18 cellular contexts compared by ENCODE assay signal in the genomic region with DNA sequence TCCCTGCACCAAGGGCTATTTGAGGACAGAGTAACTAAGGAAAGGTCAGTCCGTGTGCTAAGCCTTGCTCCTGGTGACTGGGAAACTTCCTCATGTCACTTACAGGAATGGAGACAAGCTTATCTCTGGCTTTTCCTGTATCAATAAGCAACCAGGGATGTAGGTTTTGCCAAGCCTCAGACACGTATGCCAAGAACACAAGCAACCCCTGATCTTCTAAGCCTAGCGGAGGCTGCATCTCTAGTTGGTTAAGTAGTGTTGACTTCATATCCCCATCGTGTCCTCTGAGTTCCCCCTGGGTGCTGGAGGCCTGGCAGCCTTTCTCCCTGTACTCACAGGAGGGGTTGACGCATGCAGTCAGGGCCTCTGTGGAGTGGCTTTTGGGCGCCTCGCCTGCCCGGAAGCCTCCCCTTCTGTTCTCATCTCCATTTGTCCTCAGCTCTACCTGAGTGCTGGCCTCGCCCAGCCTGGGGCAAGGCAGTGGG. TPM values are rescaled to one million over a fixed set of nuclear protein-coding genes. Genes with fewer than 3 reads are reported as not detected.
DNase-seq lines count a peak whose midpoint lies in the region; ATAC-seq, FAIRE-seq and TF ChIP-seq lines count a peak whose summit lies in the region.
"Had no signal": no experiment of that assay in that cellular context is flagged by ENCODE, and none has a peak within 500 bp of the region (broad histone marks: within the 10 kb centered on the region; RNA-seq: fewer than 3 reads in every experiment).

No MANE protein-coding gene starts in this region.

- H2AK9ac ChIP-seq in IMR-90 (replicated peaks; ENCODE audit: low read depth, low read length, poor library complexity), result no peak overlapping the region

- peaks cover 4 to 27% of the 10 kb centered on the region in 2 experiments; a peak in 2 of 4 replicates for H3K79me1 ChIP-seq in IMR-90 (ENCODE audit: low read depth in 1 of 2, low read length in 2 of 2)

- H3K56ac ChIP-seq in IMR-90 (ENCODE audit: extremely low read depth, insufficient read depth, low read length), result no peak overlapping the region

- no peak overlapping the region for H2BK20ac ChIP-seq in IMR-90 (ENCODE audit: low read depth, low read length)

- H2AFZ ChIP-seq in IMR-90 (replicated peaks; ENCODE audit: low read length, poor library complexity) (no peak overlapping the region), endothelial cell of umbilical vein (ENCODE audit: low read depth, low read length) (no peak overlapping the region), Karpas-422 (ENCODE audit: low read length) (no peak overlapping the region)

- BruUV-seq in IMR-90 (replicated peaks; lab: Mats Ljungman, UMichigan) (no TSS peak), endothelial cell of umbilical vein (replicated peaks; lab: Mats Ljungman, UMichigan) (no TSS peak)

- H4K20me1 ChIP-seq in IMR-90 (ENCODE audit: insufficient read depth, low read length) (no peaks in the 10 kb centered on the region), endothelial cell of umbilical vein (replicated peaks; ENCODE audit: control insufficient read depth, extremely low read depth, insufficient read depth, low read length) (no peaks in the 10 kb centered on the region), Karpas-422 (ENCODE audit: insufficient read depth, low read depth, low read length) (no peaks in the 10 kb centered on the region; the same call in 1 of the 2 replicates)

- POLR2A ChIA-PET in IMR-90 (lab: Charles Lee; ENCODE audit: unreplicated experiment) (no interaction called here), endothelial cell of umbilical vein (lab: Charles Lee) (interaction anchor here (0.6 to 0.7 kb wide), 2 partner anchors 11 to 17 kb away, joined by 4 to 5 read pairs; no protein-coding TSS in a partner anchor)

- peaks cover 17% of the 10 kb centered on the region for H3K9me1 ChIP-seq in IMR-90 (ENCODE audit: insufficient read depth, low read length)
- H3K9me1 ChIP-seq in endothelial cell of umbilical vein (replicated peaks; ENCODE audit: control insufficient read depth, extremely low read depth, insufficient read depth, low read length), result no peaks in the 10 kb centered on the region

- no peak overlapping the region for H4K5ac ChIP-seq in IMR-90 (ENCODE audit: low read depth, low read length)

- H3K4ac ChIP-seq in IMR-90 (ENCODE audit: low read depth, low read length), result no peak overlapping the region

- H3K9ac ChIP-seq in IMR-90 (ENCODE audit: low read depth, low read length) (no peak overlapping the region), endothelial cell of umbilical vein (replicated peaks; ENCODE audit: extremely low read depth, insufficient read depth, low read length) (no peak overlapping the region), liver (ENCODE audit: low read depth in 1 of 2, low read length in 2 of 2) (no peak overlapping the region), skeletal muscle tissue (ENCODE audit: low read depth in 1 of 3, low read length in 3 of 3) (peak overlapping the region; percentile 1 to 54 (median 43)), Karpas-422 (ENCODE audit: low read length) (no peak overlapping the region)

- no peak overlapping the region for H4K91ac ChIP-seq in IMR-90 (ENCODE audit: insufficient read depth, low read depth, low read length)

- H2BK5ac ChIP-seq in IMR-90 (ENCODE audit: low read depth, low read length, poor library complexity, severe bottlenecking), result no peak overlapping the region

- 93% methylated on average over 6 of the region's 9 CpGs; no CpG with 5 or more reads in 1 of the 2 experiments for WGBS in IMR-90 (ENCODE audit: extremely low coverage in 2 of 2, insufficient read length in 1 of 2), 2 experiments
- whole genome bisulfite sequencing in liver, result 58% methylated on average over 9 of the region's 9 CpGs

- dilution Hi-C loops in IMR-90 (cut with HindIII; ENCODE audit: low sequenced_read_pairs, unreplicated experiment), result no loop called here
- dilution Hi-C loops in endothelial cell of umbilical vein (cut with MboI; ENCODE audit: extremely low pct_ligation_motif_present, low sequenced_read_pairs), result no loop called here

- H3K79me2 ChIP-seq in endothelial cell of umbilical vein (ENCODE audit: control insufficient read depth, insufficient read depth, low read length), result no peaks in the 10 kb centered on the region
- H3K79me2 ChIP-seq in Karpas-422 (ENCODE audit: low read length), result no peaks in the 10 kb centered on the region

- H3K4me3 ChIP-seq in IMR-90 (ENCODE audit: insufficient read depth, low read depth, low read length) (no peak overlapping the region), endothelial cell of umbilical vein (replicated peaks in 1 of 3; ENCODE audit: insufficient read depth in 1 of 3, low read depth in 1 of 3, low read length in 3 of 3) (no peak overlapping the region), liver (ENCODE audit: low read depth in 1 of 3, low read length in 3 of 3) (no peak overlapping the region), skeletal muscle tissue (ENCODE audit: low read length in 3 of 3) (no peak overlapping the region), Karpas-422 (ENCODE audit: low read length) (no peak overlapping the region)

- H3K4me1 ChIP-seq in IMR-90 (ENCODE audit: control insufficient read depth, insufficient read depth, low read length) (peaks cover 29% of the 10 kb centered on the region), endothelial cell of umbilical vein (ENCODE audit: control insufficient read depth, extremely low read depth, insufficient read depth, low read length) (peaks cover 23% of the 10 kb centered on the region), liver (ENCODE audit: control insufficient read depth in 4 of 4, insufficient read depth in 4 of 4, low read length in 3 of 4) (peaks cover 0 to 5% (median 4%) of the 10 kb centered on the region in 4 donors), skeletal muscle tissue (ENCODE audit: control insufficient read depth in 3 of 3, insufficient read depth in 3 of 3, low read length in 3 of 3) (peaks cover 62 to 64% (median 64%) of the 10 kb centered on the region in 3 donors), Karpas-422 (ENCODE audit: low read length) (no peaks in the 10 kb centered on the region)

- no peaks in the 10 kb centered on the region for H3K36me3 ChIP-seq in IMR-90 (ENCODE audit: control insufficient read depth, insufficient read depth, low read length)
- H3K36me3 ChIP-seq in endothelial cell of umbilical vein (ENCODE audit: control insufficient read depth in 2 of 2, extremely low read depth in 1 of 2, insufficient read depth in 2 of 2, low read length in 2 of 2), result no peaks in the 10 kb centered on the region
- no peaks in the 10 kb centered on the region for H3K36me3 ChIP-seq in liver (ENCODE audit: control insufficient read depth in 4 of 4, insufficient read depth in 3 of 4, low read depth in 1 of 4, low read length in 3 of 4)
- H3K36me3 ChIP-seq in skeletal muscle tissue (ENCODE audit: control insufficient read depth in 3 of 3, insufficient read depth in 3 of 3, low read length in 3 of 3), result no peaks in the 10 kb centered on the region
- no peaks in the 10 kb centered on the region for H3K36me3 ChIP-seq in Karpas-422 (ENCODE audit: insufficient read depth, low read length)

- H3K27me3 ChIP-seq in IMR-90 (ENCODE audit: control insufficient read depth, insufficient read depth, low read length), result peaks cover 2% of the 10 kb centered on the region; the same call in 1 of the 2 replicates
- peaks cover 0 to 10% of the 10 kb centered on the region in 2 experiments for H3K27me3 ChIP-seq in endothelial cell of umbilical vein (ENCODE audit: control insufficient read depth in 2 of 2, insufficient read depth in 2 of 2, low read length in 2 of 2)
- H3K27me3 ChIP-seq in liver (ENCODE audit: control insufficient read depth in 4 of 4, insufficient read depth in 4 of 4, low read length in 3 of 4), result peaks cover 0 to 7% (median 0%) of the 10 kb centered on the region in 4 donors
- H3K27me3 ChIP-seq in skeletal muscle tissue (ENCODE audit: control insufficient read depth in 3 of 3, insufficient read depth in 3 of 3, low read length in 3 of 3), result peaks cover 2 to 4% (median 3%) of the 10 kb centered on the region in 3 donors
- H3K27me3 ChIP-seq in Karpas-422 (ENCODE audit: low read length), result no peaks in the 10 kb centered on the region

- DNase-seq in IMR-90 (no peak), endothelial cell of umbilical vein (ENCODE audit: low read depth, low spot score) (no peak), Karpas-422 (no peak), NAMALWA (ENCODE audit: low spot score) (no peak), NCI-H510A (lab: John Stamatoyannopoulos, UW) (no peak)
- DNase-seq: ACHN; activated naive CD8-positive, alpha-beta T cell treated with anti-CD3 and anti-CD28 coated beads for 36 hours; CD8-positive, alpha-beta memory T cell; GF-D8; KBM-7; NCI-H1436; NCI-H446; stimulated activated CD4-positive, alpha-beta T cell treated with anti-CD3 and anti-CD28 coated beads, Interleukin-4, amount 100 ng/mL, for 24 hours had no signal

- CTCF ChIA-PET in IMR-90 (lab: Yijun Ruan, JAX) (no interaction called here), endothelial cell of umbilical vein (lab: Charles Lee) (interaction anchor here (1.0 to 3.7 kb wide), 9 partner anchors 11 to 370 kb away, joined by 3 to 75 read pairs (median 3); a partner anchor contains a TSS)

- TF ChIP-seq POLR2A in IMR-90 (IDR thresholded peaks at IDR 0.05; ENCODE audit: low read depth, low read length) (no peak), endothelial cell of umbilical vein (IDR thresholded peaks at IDR 0.05; ENCODE audit: low read depth, low read length) (no peak)

- peak; percentile 40 for FAIRE-seq in endothelial cell of umbilical vein (lab: Jason Lieb, UNC)

- H3K14ac ChIP-seq in IMR-90 (replicated peaks; ENCODE audit: low read depth, low read length), result no peak overlapping the region

- in situ Hi-C loops in IMR-90 (cut with MboI; ENCODE audit: low sequenced_read_pairs), result loop anchor here (5.0 kb wide), 1 partner anchor 60 kb away; no protein-coding TSS in a partner anchor

- H2BK15ac ChIP-seq in IMR-90 (ENCODE audit: low read depth, low read length), result no peak overlapping the region

- H3K23ac ChIP-seq in IMR-90 (ENCODE audit: low read depth, low read length), result 0 out of 2 replicates have a peak overlapping the region, but pooled peaks have one; percentile 13

- H4K8ac ChIP-seq in IMR-90 (ENCODE audit: low read depth in 2 of 2, low read length in 2 of 2), result no peak overlapping the region

- no peak for TF ChIP-seq CTCF in IMR-90 (conservative IDR thresholded peaks at IDR 0.05; ENCODE audit: low read depth, low read length)
- no peak for TF ChIP-seq CTCF in endothelial cell of umbilical vein (IDR thresholded peaks at IDR 0.05; ENCODE audit: extremely low read depth in 1 of 2, insufficient read depth in 1 of 2, low read depth in 1 of 2, low read length in 2 of 2)
- TF ChIP-seq CTCF in liver (IDR thresholded peaks at IDR 0.05; ENCODE audit: low read depth, low read length, missing input control), result no peak

- ATAC-seq in IMR-90 (ENCODE audit: low read depth) (no peak), GM21515 (IDR thresholded peaks at IDR 0.05; ENCODE audit: unreplicated experiment) (no peak)
- ATAC-seq: activated CD4-positive, CD25-positive, alpha-beta regulatory T cell treated with anti-CD3 and anti-CD28 coated beads, Interleukin-2, amount 50 U/mL, for 24 hours; esophagus mucosa had no signal

- no peak overlapping the region for H3K27ac ChIP-seq in IMR-90 (ENCODE audit: insufficient read depth, low read length)
- H3K27ac ChIP-seq in endothelial cell of umbilical vein (ENCODE audit: insufficient read depth, low read depth, low read length), result no peak overlapping the region
- H3K27ac ChIP-seq in liver (ENCODE audit: low read depth in 1 of 2, low read length in 2 of 2), result peak overlapping the region; percentile 83 to 87
- peak overlapping the region; percentile 65 for H3K27ac ChIP-seq in skeletal muscle tissue (ENCODE audit: low read depth, low read length)
- H3K27ac ChIP-seq in Karpas-422 (ENCODE audit: low read length), result no peak overlapping the region

- no peak overlapping the region for H3K4me2 ChIP-seq in IMR-90 (ENCODE audit: low read depth, low read length)
- H3K4me2 ChIP-seq in endothelial cell of umbilical vein (ENCODE audit: insufficient read depth, low read length), result no peak overlapping the region
- no peak overlapping the region for H3K4me2 ChIP-seq in Karpas-422 (ENCODE audit: low read depth, low read length, poor library complexity, severe bottlenecking)

- H3K9me3 ChIP-seq in IMR-90 (ENCODE audit: control insufficient read depth, insufficient read depth, low read length), result no peaks in the 10 kb centered on the region
- H3K9me3 ChIP-seq in endothelial cell of umbilical vein (replicated peaks; ENCODE audit: control insufficient read depth, insufficient read depth, low read length), result no peaks in the 10 kb centered on the region
- no peaks in the 10 kb centered on the region for H3K9me3 ChIP-seq in liver (ENCODE audit: control insufficient read depth in 4 of 4, low read length in 3 of 4)
- H3K9me3 ChIP-seq in skeletal muscle tissue (ENCODE audit: control insufficient read depth in 3 of 3, low read length in 3 of 3), result no peaks in the 10 kb centered on the region
- H3K9me3 ChIP-seq in Karpas-422 (ENCODE audit: low read length), result no peaks in the 10 kb centered on the region

- H2BK120ac ChIP-seq in IMR-90 (ENCODE audit: low read depth, low read length), result no peak overlapping the region

- intact Hi-C loops in IMR-90 (cut with micrococcal nuclease) (no loop called here), endothelial cell of umbilical vein (cut with micrococcal nuclease) (no loop called here)

- no peak overlapping the region for H3K18ac ChIP-seq in IMR-90 (ENCODE audit: low read depth, low read length)

- no peaks in the 10 kb centered on the region for H3K9me2 ChIP-seq in Karpas-422 (replicated peaks; ENCODE audit: insufficient read depth, low read length)

- peak overlapping the region; percentile 40; the same call in 1 of the 2 replicates for H2AK5ac ChIP-seq in IMR-90 (ENCODE audit: low read depth, low read length)

- TF ChIP-seq RAD21 in IMR-90 (IDR thresholded peaks at IDR 0.05; ENCODE audit: low read length) (no peak), liver (IDR thresholded peaks at IDR 0.05) (peak in 1 of 2 donors; percentile 27)

RNA-seq across cellular contexts. Expression of a gene that starts 1.4 kb away (rescaled TPM):
- total RNA-seq in IMR-90 (2012; rRNA removed) (1.7 and 3.4 TPM in 2 replicates), endothelial cell of umbilical vein (3.8 and 4.0 TPM in 2 replicates), liver (10 to 100 TPM in 1 of 2 donors, under 1 TPM in 1; 0.56 to 54.6 TPM), skeletal muscle tissue (6.8 TPM)
- polyA plus RNA-seq in IMR-90 (2012; rRNA removed) (8.4 and 9.0 TPM in 2 replicates), endothelial cell of umbilical vein (2.5 and 3.1 TPM in 2 replicates), liver (10 to 100 TPM in 1 of 2 donors, 1 to 10 TPM in 1; 8.3 to 23.9 TPM)
- 5.2 and 16.8 TPM in 2 replicates for polyA plus RNA-seq in IMR-90 (2012; cell fraction: cytosol; rRNA removed)
- 7.4 and 9.5 TPM in 2 replicates for polyA plus RNA-seq in IMR-90 (2012; cell fraction: nucleus; rRNA removed; ENCODE audit: low replicate concordance)
- polyA plus RNA-seq in endothelial cell of umbilical vein (2011; cell fraction: cytosol; rRNA removed), result 1.6 and 1.7 TPM in 2 replicates
- 0.76 and 1.2 TPM in 2 replicates for polyA plus RNA-seq in endothelial cell of umbilical vein (2011; cell fraction: nucleus; rRNA removed)
- polyA plus RNA-seq in endothelial cell of umbilical vein (2012), result 0.83 and 1.5 TPM in 2 replicates
- polyA minus RNA-seq in endothelial cell of umbilical vein, result 0.66 and 0.79 TPM in 2 replicates
- not detected for polyA minus RNA-seq in endothelial cell of umbilical vein (2011; cell fraction: cytosol; rRNA and poly(A)+ RNA removed)
- 0.34 and 0.53 TPM in 2 replicates for polyA minus RNA-seq in endothelial cell of umbilical vein (2011; cell fraction: nucleus; rRNA and poly(A)+ RNA removed)
- total RNA-seq in Karpas-422 (2014; rRNA removed; shearing (Covaris generic); ENCODE audit: low replicate concordance), result not detected in 2 replicates
- polyA plus RNA-seq: CD8-positive, alpha-beta memory T cell had no signal

RNA-seq across cellular contexts. Expression of a gene that starts 13.0 kb away (rescaled TPM):
- 50.0 and 51.8 TPM in 2 replicates for total RNA-seq in IMR-90 (2012; rRNA removed)
- polyA plus RNA-seq in IMR-90 (2012; rRNA removed), result 73.4 and 90.7 TPM in 2 replicates
- 61.1 and 63.0 TPM in 2 replicates for polyA plus RNA-seq in IMR-90 (2012; cell fraction: cytosol; rRNA removed)
- polyA plus RNA-seq in IMR-90 (2012; cell fraction: nucleus; rRNA removed; ENCODE audit: low replicate concordance), result 33.7 and 43.7 TPM in 2 replicates
- 76.4 and 93.6 TPM in 2 replicates for total RNA-seq in endothelial cell of umbilical vein
- polyA plus RNA-seq in endothelial cell of umbilical vein, result 85.0 and 95.4 TPM in 2 replicates
- 59.3 and 68.6 TPM in 2 replicates for polyA plus RNA-seq in endothelial cell of umbilical vein (2011; cell fraction: cytosol; rRNA removed)
- 45.2 and 48.6 TPM in 2 replicates for polyA plus RNA-seq in endothelial cell of umbilical vein (2011; cell fraction: nucleus; rRNA removed)
- 72.2 and 72.9 TPM in 2 replicates for polyA plus RNA-seq in endothelial cell of umbilical vein (2012)
- polyA minus RNA-seq in endothelial cell of umbilical vein, result 78.7 and 93.9 TPM in 2 replicates
- polyA minus RNA-seq in endothelial cell of umbilical vein (2011; cell fraction: cytosol; rRNA and poly(A)+ RNA removed), result 25.1 TPM
- 29.4 and 42.9 TPM in 2 replicates for polyA minus RNA-seq in endothelial cell of umbilical vein (2011; cell fraction: nucleus; rRNA and poly(A)+ RNA removed)
- 10 to 100 TPM; 14.0 to 18.9 TPM for total RNA-seq in liver
- polyA plus RNA-seq in liver, result 10 to 100 TPM in 1 of 2 donors, 1 to 10 TPM in 1; 6.2 to 20.0 TPM
- total RNA-seq in skeletal muscle tissue, result 21.9 TPM
- total RNA-seq in Karpas-422 (2014; rRNA removed; shearing (Covaris generic); ENCODE audit: low replicate concordance), result 22.7 and 27.6 TPM in 2 replicates

RNA-seq across cellular contexts. Expression of a gene that starts 42.8 kb away (rescaled TPM):
- total RNA-seq in IMR-90 (2012; rRNA removed), result 33.7 and 34.7 TPM in 2 replicates
- polyA plus RNA-seq in IMR-90 (2012; rRNA removed), result 249 and 273 TPM in 2 replicates
- polyA plus RNA-seq in IMR-90 (2012; cell fraction: cytosol; rRNA removed), result 146 and 259 TPM in 2 replicates
- 165 and 308 TPM in 2 replicates for polyA plus RNA-seq in IMR-90 (2012; cell fraction: nucleus; rRNA removed; ENCODE audit: low replicate concordance)
- 0.76 and 1.3 TPM in 2 replicates for total RNA-seq in endothelial cell of umbilical vein
- polyA plus RNA-seq in endothelial cell of umbilical vein, result 0.77 and 1.3 TPM in 2 replicates
- polyA plus RNA-seq in endothelial cell of umbilical vein (2011; cell fraction: cytosol; rRNA removed), result 0.41 and 0.48 TPM in 2 replicates
- 2.1 and 2.2 TPM in 2 replicates for polyA plus RNA-seq in endothelial cell of umbilical vein (2011; cell fraction: nucleus; rRNA removed)
- 0.83 and 1.7 TPM in 2 replicates for polyA plus RNA-seq in endothelial cell of umbilical vein (2012)
- polyA minus RNA-seq in endothelial cell of umbilical vein, result 0.28 and 1.6 TPM in 2 replicates
- polyA minus RNA-seq in endothelial cell of umbilical vein (2011; cell fraction: cytosol; rRNA and poly(A)+ RNA removed), result 171 TPM
- 0.19 and 1.2 TPM in 2 replicates for polyA minus RNA-seq in endothelial cell of umbilical vein (2011; cell fraction: nucleus; rRNA and poly(A)+ RNA removed)
- total RNA-seq in liver, result 10 to 100 TPM; 66.0 to 69.3 TPM
- 100 to 1,000 TPM in 1 of 2 donors, 10 to 100 TPM in 1; 89.1 to 224 TPM for polyA plus RNA-seq in liver
- 55.8 TPM for total RNA-seq in skeletal muscle tissue
- 23.7 and 39.5 TPM in 2 replicates for total RNA-seq in Karpas-422 (2014; rRNA removed; shearing (Covaris generic); ENCODE audit: low replicate concordance)

RNA-seq across cellular contexts. Expression of a gene that starts 52.1 kb away (rescaled TPM):
- total RNA-seq in IMR-90 (2012; rRNA removed) (2.5 and 3.9 TPM in 2 replicates), endothelial cell of umbilical vein (20.8 and 27.2 TPM in 2 replicates), liver (10 to 100 TPM in 1 of 2 donors, 1 to 10 TPM in 1; 7.6 to 33.6 TPM), skeletal muscle tissue (12.5 TPM)
- polyA plus RNA-seq in IMR-90 (2012; rRNA removed) (10.4 and 12.1 TPM in 2 replicates), endothelial cell of umbilical vein (10.5 and 13.7 TPM in 2 replicates), liver (1 to 10 TPM; 5.2 to 8.0 TPM)
- 5.4 and 8.9 TPM in 2 replicates for polyA plus RNA-seq in IMR-90 (2012; cell fraction: cytosol; rRNA removed)
- polyA plus RNA-seq in IMR-90 (2012; cell fraction: nucleus; rRNA removed; ENCODE audit: low replicate concordance), result 108 and 158 TPM in 2 replicates
- polyA plus RNA-seq in endothelial cell of umbilical vein (2011; cell fraction: cytosol; rRNA removed), result 3.0 and 4.6 TPM in 2 replicates
- 142 and 147 TPM in 2 replicates for polyA plus RNA-seq in endothelial cell of umbilical vein (2011; cell fraction: nucleus; rRNA removed)
- polyA plus RNA-seq in endothelial cell of umbilical vein (2012), result 17.2 and 26.3 TPM in 2 replicates
- polyA minus RNA-seq in endothelial cell of umbilical vein, result 15.6 and 21.1 TPM in 2 replicates
- 9.3 TPM for polyA minus RNA-seq in endothelial cell of umbilical vein (2011; cell fraction: cytosol; rRNA and poly(A)+ RNA removed)
- polyA minus RNA-seq in endothelial cell of umbilical vein (2011; cell fraction: nucleus; rRNA and poly(A)+ RNA removed), result 20.5 and 27.4 TPM in 2 replicates
- total RNA-seq in Karpas-422 (2014; rRNA removed; shearing (Covaris generic); ENCODE audit: low replicate concordance), result 11.0 and 16.6 TPM in 2 replicates

Comparison
In these comparisons a context has a peak if more than half of its experiments do, and no peak if none do; other contexts are left out.
1. H3K27ac ChIP-seq: peak in liver (2 of 2) and skeletal muscle tissue (single experiment); none in IMR-90 (single experiment), endothelial cell of umbilical vein (single experiment) and Karpas-422 (single experiment).
2. H3K9ac ChIP-seq: peak in skeletal muscle tissue (3 of 3); none in IMR-90 (single experiment), endothelial cell of umbilical vein (single experiment), liver (0 of 2) and Karpas-422 (single experiment).
3. RNA of a gene that starts 42.8 kb away (total RNA-seq): 66.0 to 69.3 TPM in liver, 55.8 TPM in skeletal muscle tissue (single experiment), 33.7 to 34.7 TPM in IMR-90 and 23.7 to 39.5 TPM in Karpas-422; 0.76 to 1.3 TPM in endothelial cell of umbilical vein; every median in the first group is over 10 times any median in the second.